ENCODE assay signal across 17 cellular contexts in the genomic region with DNA sequence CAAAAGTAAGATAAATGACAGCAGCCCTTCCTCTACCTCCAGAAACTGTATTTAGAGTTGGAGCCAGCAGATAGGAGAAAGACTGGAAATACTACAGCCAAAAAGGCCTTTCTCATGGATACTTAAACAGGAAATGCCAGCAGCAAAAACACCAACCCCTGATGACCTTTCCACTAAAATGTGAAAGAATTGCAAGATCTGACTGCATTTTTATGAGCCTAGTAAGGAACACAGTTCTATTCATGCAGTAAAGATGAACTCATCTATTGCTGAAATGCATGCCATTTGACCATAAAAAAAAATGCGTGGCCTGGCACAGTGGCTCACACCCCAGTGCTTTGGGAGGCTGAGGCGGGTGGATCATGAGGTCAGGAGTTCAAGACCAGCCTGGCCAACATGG. TPM values are rescaled to one million over a fixed set of nuclear protein-coding genes. Genes with fewer than 3 reads are reported as not detected.
A peak's percentile ranks its signal among the peaks of the same experiment; 100 is the strongest.
DNase-seq lines count a peak whose midpoint lies in the region; ATAC-seq and TF ChIP-seq lines count a peak whose summit lies in the region.
"Had no signal": no experiment of that assay in that cellular context is flagged by ENCODE, and none has a peak within 500 bp of the region (broad histone marks: within the 10 kb centered on the region; RNA-seq: fewer than 3 reads in every experiment).

No MANE protein-coding gene starts in this region.

- POLR2A ChIA-PET in BJ (lab: Charles Lee), result no interaction called here
- POLR2A ChIA-PET in CD4-positive, alpha-beta memory T cell (lab: Charles Lee; ENCODE audit: partially characterized antibody), result no interaction called here

- ATAC-seq in GM18870 (IDR thresholded peaks at IDR 0.05; ENCODE audit: unreplicated experiment), result no peak
- ATAC-seq: heart right ventricle, lower lobe of right lung, pancreas had no signal

- no peak overlapping the region for H3K27ac ChIP-seq in CD4-positive, alpha-beta memory T cell (ENCODE audit: low read depth, low read length)
- H3K27ac ChIP-seq: colonic mucosa, heart right ventricle, lower lobe of right lung, pancreas had no signal

- CTCF ChIA-PET in BJ (lab: Yijun Ruan, JAX), result interaction anchor here (0.8 to 0.9 kb wide), 2 partner anchors 25 to 116 kb away, joined by 3 read pairs; no protein-coding TSS in a partner anchor
- CTCF ChIA-PET in CD4-positive, alpha-beta memory T cell (lab: Charles Lee; ENCODE audit: partially characterized antibody), result no interaction called here

- H3K9me3 ChIP-seq in CD4-positive, alpha-beta memory T cell (ENCODE audit: control insufficient read depth in 1 of 2, low read length in 2 of 2), result no peaks in the 10 kb centered on the region
- H3K9me3 ChIP-seq: colonic mucosa, heart right ventricle, lower lobe of right lung, pancreas had no signal

- H3K27ac Mint-ChIP-seq in CD4-positive, alpha-beta memory T cell, result no peak overlapping the region
- H3K27ac Mint-ChIP-seq: activated naive CD4-positive, alpha-beta T cell treated with anti-CD3 and anti-CD28 coated beads for 36 hours; CD4-positive, alpha-beta T cell had no signal

- no peak for TF ChIP-seq CTCF in BJ (IDR thresholded peaks at IDR 0.05; ENCODE audit: insufficient read depth, low read depth, low read length)

- intact Hi-C loops in CD4-positive, alpha-beta memory T cell (cut with micrococcal nuclease), result no loop called here

- H3K4me3 Mint-ChIP-seq in CD4-positive, alpha-beta memory T cell, result no peak overlapping the region
- H3K4me3 Mint-ChIP-seq: activated naive CD4-positive, alpha-beta T cell treated with anti-CD3 and anti-CD28 coated beads for 36 hours; CD4-positive, alpha-beta T cell had no signal

- no peaks in the 10 kb centered on the region for H3K27me3 ChIP-seq in BJ (ENCODE audit: control insufficient read depth, insufficient read depth, low read length)
- H3K27me3 ChIP-seq in CD4-positive, alpha-beta memory T cell (ENCODE audit: insufficient read depth, low read length), result no peaks in the 10 kb centered on the region
- H3K27me3 ChIP-seq: colonic mucosa, heart right ventricle, pancreas had no signal

- no peaks in the 10 kb centered on the region for H3K4me1 ChIP-seq in CD4-positive, alpha-beta memory T cell (ENCODE audit: insufficient read depth, low read length)
- H3K4me1 ChIP-seq: heart right ventricle, lower lobe of right lung, pancreas had no signal

- H3K4me3 ChIP-seq in BJ (ENCODE audit: low read depth, low read length), result no peak overlapping the region
- no peak overlapping the region for H3K4me3 ChIP-seq in CD4-positive, alpha-beta memory T cell (ENCODE audit: low read length in 2 of 2)
- H3K4me3 ChIP-seq: colonic mucosa, heart right ventricle, lower lobe of right lung, pancreas had no signal

- H3K4me1 Mint-ChIP-seq in CD4-positive, alpha-beta memory T cell, result no peaks in the 10 kb centered on the region

- DNase-seq in BJ (ENCODE audit: low read depth), result peak; percentile 87
- DNase-seq in NCI-H226, result peak; percentile 85
- peak; percentile 70 for DNase-seq in epidermal melanocyte (ENCODE audit: insufficient read length, low spot score)
- DNase-seq in myocyte (ENCODE audit: low read depth), result peak; percentile 22
- no peak for DNase-seq in CD4-positive, alpha-beta memory T cell
- DNase-seq in COR-L47 (lab: John Stamatoyannopoulos, UW), result no peak
- no peak for DNase-seq in T1000 (lab: John Stamatoyannopoulos, UW)
- DNase-seq: activated naive CD4-positive, alpha-beta T cell treated with anti-CD3 and anti-CD28 coated beads for 36 hours; CD4-positive, alpha-beta T cell; colonic mucosa; heart right ventricle; lower lobe of right lung; NCI-H1092; pancreas; stimulated activated CD4-positive, alpha-beta T cell treated with anti-CD3 and anti-CD28 coated beads, Interleukin-2, amount 100 ng/mL, for 48 hours; stimulated activated naive CD4-positive, alpha-beta T cell had no signal

- peaks cover 0 to 2% (median 0%) of the 10 kb centered on the region in 8 donors for H3K9me3 Mint-ChIP-seq in CD4-positive, alpha-beta memory T cell
- H3K9me3 Mint-ChIP-seq: activated naive CD4-positive, alpha-beta T cell treated with anti-CD3 and anti-CD28 coated beads for 36 hours; CD4-positive, alpha-beta T cell had no signal

- H3K36me3 Mint-ChIP-seq in CD4-positive, alpha-beta memory T cell, result no peaks in the 10 kb centered on the region

- H3K27me3 Mint-ChIP-seq in CD4-positive, alpha-beta memory T cell, result no peaks in the 10 kb centered on the region
- H3K27me3 Mint-ChIP-seq: CD4-positive, alpha-beta T cell had no signal

- H3K36me3 ChIP-seq in BJ (ENCODE audit: control insufficient read depth, insufficient read depth, low read length), result no peaks in the 10 kb centered on the region
- H3K36me3 ChIP-seq in CD4-positive, alpha-beta memory T cell (ENCODE audit: insufficient read depth, low read length), result no peaks in the 10 kb centered on the region
- H3K36me3 ChIP-seq: colonic mucosa, heart right ventricle, lower lobe of right lung, pancreas had no signal

RNA-seq across cellular contexts. Expression of a gene that starts 19.9 kb away (rescaled TPM):
- polyA plus RNA-seq in BJ (2011; rRNA removed), result 0.45 and 0.65 TPM in 2 replicates
- 0.47 and 0.67 TPM in 2 replicates for polyA minus RNA-seq in BJ (2011; rRNA and poly(A)+ RNA removed)
- total RNA-seq in myocyte, result 0.88 and 1.6 TPM in 2 replicates
- 0.88 TPM for polyA plus RNA-seq in myocyte (2012)
- total RNA-seq in CD4-positive, alpha-beta memory T cell, result under 1 TPM; 0.44 to 0.61 TPM
- polyA plus RNA-seq in CD4-positive, alpha-beta memory T cell, result 1 to 10 TPM in 1 of 2 donors, under 1 TPM in 1; 0.81 to 1.4 TPM
- total RNA-seq: CD4-positive, alpha-beta T cell had no signal

Comparison
In these comparisons a context has a peak if more than half of its experiments do, and no peak if none do; other contexts are left out.
1. DNase-seq: peak in BJ (single experiment), NCI-H226 (single experiment), epidermal melanocyte (single experiment) and myocyte (single experiment); none in CD4-positive, alpha-beta memory T cell (0 of 5), COR-L47 (single experiment) and T1000 (single experiment).